36 cellular contexts compared by ENCODE assay signal in the genomic region with DNA sequence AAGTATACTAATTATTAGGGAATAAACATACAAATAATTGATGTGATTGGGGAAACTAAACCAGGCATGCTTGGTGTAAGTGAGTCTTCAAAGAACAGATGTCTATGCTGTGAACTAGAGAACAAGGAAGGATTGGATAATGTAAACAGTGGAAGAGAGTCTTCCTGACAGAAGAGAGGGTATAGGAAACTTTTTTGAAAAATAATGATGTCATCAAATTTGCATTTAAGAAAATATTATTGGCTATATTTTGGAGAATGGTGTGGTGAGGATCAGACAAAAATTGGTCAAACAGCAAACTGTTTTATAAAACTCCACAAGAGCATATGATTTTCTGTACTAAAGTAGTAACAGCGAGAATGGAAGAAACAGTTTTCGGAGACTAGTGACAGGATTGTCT.
"Had no signal": no experiment of that assay in that cellular context is flagged by ENCODE, and none has a peak within 500 bp of the region (broad histone marks: within the 10 kb centered on the region; RNA-seq: fewer than 3 reads in every experiment).

No MANE protein-coding gene starts in this region.

- H3K27me3 ChIP-seq: MG63 had no signal

- H3K4me3 ChIP-seq: MG63 had no signal

- H3K9me3 ChIP-seq: MG63 had no signal

- DNase-seq: Karpas-422, Kasumi-1, MG63, MM.1S, MV-4-11, NCI-H1048, NCI-H1092, NCI-H1092 treated with DMSO at 0.1 percent for 48 hours, NCI-H1105, NCI-H1105 treated with DMSO at 0.1 percent for 48 hours, NCI-H1417, NCI-H1417 treated with DMSO at 0.1 percent for 48 hours, NCI-H1436, NCI-H1436 treated with DMSO at 0.1 percent for 48 hours, NCI-H146, NCI-H1694, NCI-H1694 treated with DMSO at 0.1 percent for 48 hours, NCI-H187, NCI-H187 treated with DMSO at 0.1 percent for 48 hours, NCI-H1930, NCI-H2029, NCI-H2029 treated with DMSO at 0.1 percent for 48 hours, NCI-H2081, NCI-H2081 treated with DMSO at 0.1 percent for 48 hours, NCI-H2107, NCI-H2171, NCI-H2171 treated with DMSO at 0.1 percent for 48 hours, NCI-H2227 treated with DMSO at 0.1 percent for 48 hours, NCI-H226, NCI-H345, NCI-H446, NCI-H446 treated with DMSO at 0.1 percent for 48 hours, NCI-H510A, NCI-H510A treated with DMSO at 0.1 percent for 48 hours, NCI-H524, NCI-H524 treated with DMSO at 0.1 percent for 48 hours had no signal

- H3K36me3 ChIP-seq: MG63 had no signal
